Comparison of ENCODE assay signal across 8 cellular contexts in the genomic region with DNA sequence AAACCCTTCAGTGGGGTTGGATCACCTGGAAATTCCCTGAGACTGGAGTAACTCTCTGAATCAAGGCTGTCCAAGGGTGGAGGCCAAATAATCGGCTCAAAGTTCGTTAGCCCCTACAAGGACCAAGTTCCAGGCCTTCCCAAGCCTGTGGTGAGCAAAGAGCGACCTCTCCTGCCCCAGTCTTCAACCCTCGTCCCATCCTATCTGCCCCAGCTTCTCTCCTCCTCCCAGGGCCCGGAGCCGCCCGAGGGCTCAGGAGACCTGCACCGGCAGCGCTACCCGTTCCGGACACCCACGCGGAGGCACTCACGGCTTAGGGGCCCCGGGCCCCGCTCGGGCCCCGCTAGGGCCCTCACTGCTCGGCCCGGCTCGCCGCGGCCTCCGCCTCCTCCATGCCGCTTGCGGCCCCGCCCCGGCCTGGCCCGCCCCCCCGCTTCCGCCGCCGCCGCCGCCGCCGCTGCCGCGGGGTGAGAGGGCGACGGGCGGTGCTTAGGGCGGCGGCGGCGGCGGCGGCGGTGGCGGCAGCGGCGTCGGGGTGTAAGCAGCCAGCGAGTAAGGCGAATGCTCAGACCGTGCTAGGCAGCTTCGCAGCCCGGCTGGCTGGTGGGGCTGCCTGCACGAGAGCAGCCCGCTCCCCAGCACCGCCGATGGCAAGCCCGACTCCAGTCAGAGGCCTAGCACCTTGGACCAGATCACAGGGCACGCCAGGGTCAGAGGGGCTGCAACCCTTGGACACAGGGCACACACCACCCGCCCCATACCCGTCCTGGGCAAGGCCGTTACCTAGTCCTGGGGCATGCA. TPM values are rescaled to one million over a fixed set of nuclear protein-coding genes. Genes with fewer than 3 reads are reported as not detected.
DNase-seq lines count a peak whose midpoint lies in the region; ATAC-seq and TF ChIP-seq lines count a peak whose summit lies in the region.

A gene (minus strand): TSS at position 409 of the 801 bp plus-strand sequence. CDS start 613 bp downstream, outside the sequence.

- intact Hi-C loops in A673 (cut with micrococcal nuclease; ENCODE audit: unreplicated experiment) (no loop called here), lower leg skin (cut with DNase I; ENCODE audit: low total_unique reads) (no loop called here)

- peak within 1 kb of the TSS; percentile 84 for H3K27ac ChIP-seq in A673 (ENCODE audit: low read depth, low read length, poor library complexity, severe bottlenecking)

- no peaks in the 10 kb centered on the region for H3K9me3 ChIP-seq in A673 (ENCODE audit: low read depth, low read length, poor library complexity, severe bottlenecking)

- WGBS in lower leg skin, 2 donors, result 1% methylated on average over 19 to 41 of the region's 67 CpGs

- DNase-seq in A673 (ENCODE audit: low spot score), result peak; percentile 81
- DNase-seq in NCI-H2227 treated with DMSO at 0.1 percent for 48 hours (lab: John Stamatoyannopoulos, UW), result peak; percentile 58
- peak; percentile 72 for DNase-seq in activated CD4-positive, alpha-beta T cell treated with anti-CD3 and anti-CD28 coated beads, Interleukin-2, amount 50 U/mL, for 1 hour
- DNase-seq in dermis blood vessel endothelial cell, result peak; percentile 74
- DNase-seq in lower leg skin (ENCODE audit: low spot score in 2 of 2), result no peak
- DNase-seq in stimulated activated CD4-positive, alpha-beta T cell treated with anti-CD3 and anti-CD28 coated beads, Interleukin-4, amount 100 ng/mL, for 48 hours (ENCODE audit: low read depth in 2 of 2), result peak; percentile 70

- peaks cover 8% of the 10 kb centered on the region for H3K4me1 ChIP-seq in A673 (ENCODE audit: insufficient read depth, low read length, poor library complexity, severe bottlenecking)

- TSS peak; percentile 47 for BruUV-seq in A673 (replicated peaks; lab: Mats Ljungman, UMichigan)

- peaks cover 12% of the 10 kb centered on the region for H3K36me3 ChIP-seq in A673 (ENCODE audit: insufficient read depth, low read length, poor library complexity, severe bottlenecking)

- POLR2A ChIA-PET in A673 (lab: Charles Lee; ENCODE audit: low non-redundant PET), result no interaction called here

- ATAC-seq in GM18502 (IDR thresholded peaks at IDR 0.05; ENCODE audit: poor library complexity, unreplicated experiment) (peak; percentile 89), HG02970 (IDR thresholded peaks at IDR 0.05; ENCODE audit: low FRiP score, unreplicated experiment) (peak; percentile 65)

- H3K4me3 ChIP-seq in A673 (ENCODE audit: low read depth, low read length, poor library complexity, severe bottlenecking) (peak within 1 kb of the TSS; percentile 78), lower leg skin (ENCODE audit: low read depth, poor library complexity, severe bottlenecking) (peak within 1 kb of the TSS; percentile 50)

- no peaks in the 10 kb centered on the region for H3K27me3 ChIP-seq in A673 (replicated peaks; ENCODE audit: insufficient read depth, low read depth, low read length, poor library complexity)

- CTCF ChIA-PET in A673 (lab: Charles Lee), result interaction anchor here (1.6 kb wide), 1 partner anchor 25 kb away, joined by 4 read pairs; no protein-coding TSS in a partner anchor

- TF ChIP-seq CTCF in A673 (conservative IDR thresholded peaks at IDR 0.05; ENCODE audit: low read depth, low read length) (0 out of 2 replicates have a peak, but pooled peaks have one; percentile 17), lower leg skin (IDR thresholded peaks at IDR 0.05) (no peak)

- no peak for TF ChIP-seq POLR2A in lower leg skin (IDR thresholded peaks at IDR 0.05)

RNA-seq across cellular contexts. Expression of the gene that starts here (rescaled TPM):
- total RNA-seq in A673 (2021) (71.0 and 90.9 TPM in 2 replicates), dermis blood vessel endothelial cell (42.4 and 52.3 TPM in 2 replicates), lower leg skin (10 to 100 TPM; 26.4 to 46.7 (median 36.4) TPM)

Comparison
In these comparisons a context has a peak if more than half of its experiments do, and no peak if none do; other contexts are left out.
1. DNase-seq: peak in A673 (single experiment), NCI-H2227 treated with DMSO at 0.1 percent for 48 hours (single experiment), activated CD4-positive, alpha-beta T cell treated with anti-CD3 and anti-CD28 coated beads, Interleukin-2, amount 50 U/mL, for 1 hour (single experiment), dermis blood vessel endothelial cell (single experiment) and stimulated activated CD4-positive, alpha-beta T cell treated with anti-CD3 and anti-CD28 coated beads, Interleukin-4, amount 100 ng/mL, for 48 hours (2 of 2); none in lower leg skin (0 of 2).